Comparison of ENCODE assay signal across 18 cellular contexts in genomic region chr21:27129215-27129614, GRCh38.
A peak's percentile ranks its signal among the peaks of the same experiment; 100 is the strongest.
DNase-seq lines count a peak whose midpoint lies in the region; ATAC-seq and TF ChIP-seq lines count a peak whose summit lies in the region.
"Had no signal": no experiment of that assay in that cellular context is flagged by ENCODE, and none has a peak within 500 bp of the region (broad histone marks: within the 10 kb centered on the region; RNA-seq: fewer than 3 reads in every experiment).

No MANE protein-coding gene starts in this region.

- no CpG with 5 or more reads among the region's 1 CpG for WGBS in trophoblast cell (ENCODE audit: extremely low coverage, insufficient coverage, insufficient read length)

- no peaks in the 10 kb centered on the region for H3K27me3 ChIP-seq in trophoblast cell (ENCODE audit: insufficient read depth, low read length)

- H2BK120ac ChIP-seq in trophoblast cell (ENCODE audit: insufficient read depth, low read length, poor library complexity): no peak overlapping the region

- no peak overlapping the region for H3K27ac Mint-ChIP-seq in activated naive CD8-positive, alpha-beta T cell treated with anti-CD3 and anti-CD28 coated beads for 36 hours

- no peaks in the 10 kb centered on the region for H3K27me3 Mint-ChIP-seq in activated naive CD8-positive, alpha-beta T cell treated with anti-CD3 and anti-CD28 coated beads for 36 hours

- TF ChIP-seq CTCF in AG10803 (conservative IDR thresholded peaks at IDR 0.05; ENCODE audit: low read length): no peak

- ATAC-seq in HG02981 (IDR thresholded peaks at IDR 0.05; ENCODE audit: unreplicated experiment) (no peak), GM18517 (IDR thresholded peaks at IDR 0.05; ENCODE audit: unreplicated experiment) (no peak)
- ATAC-seq: HCT116, Panc1 had no signal

- H3K9me3 Mint-ChIP-seq in activated naive CD8-positive, alpha-beta T cell treated with anti-CD3 and anti-CD28 coated beads for 36 hours: peaks cover 2% of the 10 kb centered on the region

- H3K4me3 Mint-ChIP-seq in activated naive CD8-positive, alpha-beta T cell treated with anti-CD3 and anti-CD28 coated beads for 36 hours: no peak overlapping the region

- H3K4me1 Mint-ChIP-seq in activated naive CD8-positive, alpha-beta T cell treated with anti-CD3 and anti-CD28 coated beads for 36 hours: no peaks in the 10 kb centered on the region

- DNase-seq in AG10803 (ENCODE audit: low read depth) (peak; percentile 16), HT1080 (ENCODE audit: low read depth) (peak; percentile 5), glomerular visceral epithelial cell (ENCODE audit: extremely low spot score) (peak; percentile 21), trophoblast cell (peak in 1 of 2 donors; percentile 35), DMS53 (lab: John Stamatoyannopoulos, UW) (no peak)
- DNase-seq in activated naive CD8-positive, alpha-beta T cell treated with anti-CD3 and anti-CD28 coated beads for 36 hours: no peak
- DNase-seq: COR-L47, DMS 273 treated with DMSO at 0.1 percent for 48 hours, MM.1S, NCI-H1092, NCI-H1436 treated with DMSO at 0.1 percent for 48 hours, NCI-H2081 treated with DMSO at 0.1 percent for 48 hours had no signal

- no peak overlapping the region for H3K4me2 ChIP-seq in trophoblast cell (ENCODE audit: low read length)

- peak overlapping the region; percentile 24 for H4K91ac ChIP-seq in trophoblast cell (ENCODE audit: low read depth, low read length)

- no peak overlapping the region for H2BK12ac ChIP-seq in trophoblast cell (ENCODE audit: low read length)

- H3K14ac ChIP-seq in trophoblast cell (ENCODE audit: low read length): no peak overlapping the region

- no peaks in the 10 kb centered on the region for H3K79me1 ChIP-seq in trophoblast cell (ENCODE audit: low read length)

- no peak overlapping the region for H2AK5ac ChIP-seq in trophoblast cell (ENCODE audit: low read length)

- no peak overlapping the region for H3K23ac ChIP-seq in trophoblast cell (ENCODE audit: low read length)

- H3K4me1 ChIP-seq in trophoblast cell (ENCODE audit: control insufficient read depth in 1 of 2, insufficient read depth in 2 of 2, low read length in 2 of 2): peaks cover 4 to 5% of the 10 kb centered on the region in 2 experiments

- no peak overlapping the region for H4K12ac ChIP-seq in trophoblast cell (ENCODE audit: low read depth, low read length)

- H4K8ac ChIP-seq in trophoblast cell (ENCODE audit: low read depth, low read length): peak overlapping the region; percentile 70

- H3K4me3 ChIP-seq in AG10803 (ENCODE audit: low read length) (no peak overlapping the region), trophoblast cell (ENCODE audit: low read depth, low read length) (no peak overlapping the region)
- H3K4me3 ChIP-seq: SK-N-MC had no signal

- no peak overlapping the region for H3K27ac ChIP-seq in trophoblast cell (ENCODE audit: low read depth, low read length)
- H3K27ac ChIP-seq: 22Rv1, SK-N-MC had no signal

- H2BK5ac ChIP-seq in trophoblast cell (ENCODE audit: low read depth, low read length, poor library complexity): no peak overlapping the region

- no peak overlapping the region for H2AFZ ChIP-seq in trophoblast cell (ENCODE audit: insufficient read depth, low read length, poor library complexity)

- H3K36me3 ChIP-seq in trophoblast cell (ENCODE audit: control insufficient read depth in 1 of 2, insufficient read depth in 2 of 2, low read length in 2 of 2): no peaks in the 10 kb centered on the region

- H3K9ac ChIP-seq in trophoblast cell (ENCODE audit: low read length): no peak overlapping the region

- no peaks in the 10 kb centered on the region for H3K36me3 Mint-ChIP-seq in activated naive CD8-positive, alpha-beta T cell treated with anti-CD3 and anti-CD28 coated beads for 36 hours

- H3K79me2 ChIP-seq in trophoblast cell (ENCODE audit: control insufficient read depth, insufficient read depth, low read length, poor library complexity): no peaks in the 10 kb centered on the region

- H3K9me3 ChIP-seq in trophoblast cell (ENCODE audit: insufficient read depth, low read depth, low read length): no peaks in the 10 kb centered on the region

- no peak overlapping the region for H3K18ac ChIP-seq in trophoblast cell (ENCODE audit: low read length)

- no peak overlapping the region for H3K4ac ChIP-seq in trophoblast cell (ENCODE audit: low read depth, low read length)

Comparison
In these comparisons a context has a peak if more than half of its experiments do, and no peak if none do; other contexts are left out.
1. DNase-seq: peak in AG10803 (single experiment), HT1080 (single experiment) and glomerular visceral epithelial cell (single experiment); none in DMS53 (single experiment) and activated naive CD8-positive, alpha-beta T cell treated with anti-CD3 and anti-CD28 coated beads for 36 hours (single experiment).